Comparison of ENCODE assay signal across 13 cellular contexts in the genomic region with DNA sequence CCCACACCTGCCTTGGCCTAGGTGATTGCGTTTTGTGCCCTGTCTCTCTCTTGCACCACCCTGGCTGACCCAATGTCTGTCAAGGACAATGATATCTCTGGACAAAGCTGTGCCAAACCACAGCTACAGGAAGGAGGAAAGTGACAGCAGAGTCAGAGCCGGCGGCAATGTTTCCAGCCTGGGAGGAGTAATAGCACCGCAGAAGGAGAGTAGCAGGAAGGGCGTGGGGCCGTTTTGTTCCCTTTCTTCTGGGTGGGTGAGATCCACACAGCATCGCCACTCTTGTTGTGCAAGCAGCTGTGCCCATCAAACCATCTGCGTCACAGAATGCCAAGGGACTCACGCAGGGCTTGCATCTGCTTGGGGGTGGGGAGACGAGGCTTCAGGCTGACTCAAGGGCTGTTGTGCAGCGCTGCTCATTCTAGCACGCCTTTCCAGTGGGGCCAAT.
DNase-seq lines count a peak whose midpoint lies in the region; ATAC-seq and TF ChIP-seq lines count a peak whose summit lies in the region.
"Had no signal": no experiment of that assay in that cellular context is flagged by ENCODE, and none has a peak within 500 bp of the region (broad histone marks: within the 10 kb centered on the region; RNA-seq: fewer than 3 reads in every experiment).

No MANE protein-coding gene starts in this region.

- ATAC-seq in heart left ventricle (peak; percentile 47 to 86 (median 74)), omental fat pad (ENCODE audit: low FRiP score) (no peak), GM21619 (IDR thresholded peaks at IDR 0.05; ENCODE audit: unreplicated experiment) (no peak)

- no peak overlapping the region for H3K27ac Mint-ChIP-seq in activated CD4-positive, alpha-beta memory T cell treated with anti-CD3 and anti-CD28 coated beads, Interleukin-2, amount 10 ng/mL, durations not matched to agents 7 days and 5 days

- H3K4me1 ChIP-seq in heart left ventricle: no peaks in the 10 kb centered on the region

- peaks cover 17% of the 10 kb centered on the region for H3K9me3 Mint-ChIP-seq in activated CD4-positive, alpha-beta memory T cell treated with anti-CD3 and anti-CD28 coated beads, Interleukin-2, amount 10 ng/mL, durations not matched to agents 7 days and 5 days

- TF ChIP-seq CTCF in heart left ventricle (IDR thresholded peaks at IDR 0.05): no peak
- no peak for TF ChIP-seq CTCF in omental fat pad (IDR thresholded peaks at IDR 0.05)

- 60 to 90% (median 76%) methylated on average over 12 of the region's 12 CpGs for WGBS in heart left ventricle, 4 donors

- H3K27me3 ChIP-seq in heart left ventricle: peaks cover 0 to 3% (median 0%) of the 10 kb centered on the region in 9 donors
- H3K27me3 ChIP-seq in H7 (ENCODE audit: control insufficient read depth, insufficient read depth, low read length): no peaks in the 10 kb centered on the region; the same call in 1 of the 2 replicates

- intact Hi-C loops in heart left ventricle (cut with DNase I): no loop called here

- peaks cover 0 to 3% (median 0%) of the 10 kb centered on the region in 12 donors for H3K9me3 ChIP-seq in heart left ventricle

- no peak overlapping the region for H3K4me3 Mint-ChIP-seq in activated CD4-positive, alpha-beta memory T cell treated with anti-CD3 and anti-CD28 coated beads, Interleukin-2, amount 10 ng/mL, durations not matched to agents 7 days and 5 days

- POLR2A ChIA-PET in activated CD4-positive, alpha-beta memory T cell treated with anti-CD3 and anti-CD28 coated beads, Interleukin-2, amount 10 ng/mL, durations not matched to agents 7 days and 5 days (lab: Charles Lee): no interaction called here

- H3K27ac ChIP-seq in heart left ventricle: no peak overlapping the region

- no peak for TF ChIP-seq POLR2A in heart left ventricle (IDR thresholded peaks at IDR 0.05)

- no peaks in the 10 kb centered on the region for H3K4me1 Mint-ChIP-seq in activated CD4-positive, alpha-beta memory T cell treated with anti-CD3 and anti-CD28 coated beads, Interleukin-2, amount 10 ng/mL, durations not matched to agents 7 days and 5 days

- H3K4me3 ChIP-seq in heart left ventricle: no peak overlapping the region
- no peak overlapping the region for H3K4me3 ChIP-seq in H7 (ENCODE audit: insufficient read depth, low read depth, low read length)

- H3K36me3 ChIP-seq in heart left ventricle (no peaks in the 10 kb centered on the region), H7 (replicated peaks; ENCODE audit: control insufficient read depth, insufficient read depth, low read length) (no peaks in the 10 kb centered on the region)

- DNase-seq in CD1c-positive myeloid dendritic cell (ENCODE audit: extremely low spot score) (peak; percentile 65), NOMO-1 (lab: John Stamatoyannopoulos, UW; ENCODE audit: unreplicated experiment in 2 of 2) (peak; percentile 92 to 93), heart left ventricle (peak; percentile 27 to 79 (median 64)), retina (peak; percentile 71), omental fat pad (ENCODE audit: low spot score) (no peak), H7 (no peak)
- DNase-seq in activated CD4-positive, alpha-beta memory T cell treated with anti-CD3 and anti-CD28 coated beads, Interleukin-2, amount 10 ng/mL, durations not matched to agents 7 days and 5 days: no peak
- DNase-seq: activated CD8-positive, alpha-beta memory T cell treated with anti-CD3 and anti-CD28 coated beads, Interleukin-2, amount 50 U/mL, for 4 hours; COR-L47; OCI-M1; stimulated activated CD4-positive, alpha-beta T cell treated with anti-CD3 and anti-CD28 coated beads, Interleukin-4, amount 100 ng/mL, for 1 hour had no signal

- H3K36me3 Mint-ChIP-seq in activated CD4-positive, alpha-beta memory T cell treated with anti-CD3 and anti-CD28 coated beads, Interleukin-2, amount 10 ng/mL, durations not matched to agents 7 days and 5 days (ENCODE audit: low read depth): no peaks in the 10 kb centered on the region
- H3K36me3 Mint-ChIP-seq: brain had no signal

- H3K27me3 Mint-ChIP-seq in activated CD4-positive, alpha-beta memory T cell treated with anti-CD3 and anti-CD28 coated beads, Interleukin-2, amount 10 ng/mL, durations not matched to agents 7 days and 5 days: no peaks in the 10 kb centered on the region

- CTCF ChIA-PET in activated CD4-positive, alpha-beta memory T cell treated with anti-CD3 and anti-CD28 coated beads, Interleukin-2, amount 10 ng/mL, durations not matched to agents 7 days and 5 days (lab: Charles Lee): no interaction called here

Comparison
In these comparisons a context has a peak if more than half of its experiments do, and no peak if none do; other contexts are left out.
1. DNase-seq: peak in CD1c-positive myeloid dendritic cell (single experiment), NOMO-1 (2 of 2), heart left ventricle (5 of 5) and retina (single experiment); none in omental fat pad (single experiment), H7 (single experiment) and activated CD4-positive, alpha-beta memory T cell treated with anti-CD3 and anti-CD28 coated beads, Interleukin-2, amount 10 ng/mL, durations not matched to agents 7 days and 5 days (single experiment).
2. ATAC-seq: peak in heart left ventricle (4 of 4); none in omental fat pad (single experiment) and GM21619 (single experiment).